Comparison of ENCODE assay signal across 16 cellular contexts in the genomic region with DNA sequence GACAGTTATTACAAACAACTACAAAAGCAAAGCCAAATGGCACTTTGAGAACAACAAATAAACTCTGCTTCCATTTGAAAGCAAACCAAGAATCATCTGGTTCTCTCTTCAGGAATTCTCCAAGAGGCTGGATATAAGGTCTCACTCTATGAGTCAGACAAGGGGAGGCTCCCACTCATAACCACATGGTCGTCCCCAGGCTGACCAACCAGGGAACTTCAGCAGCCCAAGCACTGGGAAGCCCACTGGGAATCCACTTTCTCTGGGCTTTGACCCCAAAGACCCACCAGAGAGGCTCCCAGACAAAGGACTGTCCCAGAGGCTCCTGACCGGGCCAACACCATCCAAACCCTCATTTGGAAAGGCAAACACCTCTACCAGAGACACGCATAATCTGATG. TPM values are rescaled to one million over a fixed set of nuclear protein-coding genes. Genes with fewer than 3 reads are reported as not detected.
DNase-seq lines count a peak whose midpoint lies in the region; ATAC-seq and TF ChIP-seq lines count a peak whose summit lies in the region.
"Had no signal": no experiment of that assay in that cellular context is flagged by ENCODE, and none has a peak within 500 bp of the region (broad histone marks: within the 10 kb centered on the region; RNA-seq: fewer than 3 reads in every experiment).

No MANE protein-coding gene starts in this region.

- DNase-seq in activated CD8-positive, alpha-beta T cell treated with anti-CD3 and anti-CD28 coated beads, Interleukin-2, amount 10 ng/mL, durations not matched to agents 7 days and 5 days = no peak
- no peak for DNase-seq in activated CD8-positive, alpha-beta T cell treated with anti-CD3 and anti-CD28 coated beads for 36 hours
- DNase-seq in astrocyte of the hippocampus (ENCODE audit: low read depth, low spot score) = peak; percentile 46
- peak; percentile 77 for DNase-seq in hepatic stellate cell (ENCODE audit: low spot score)
- DNase-seq in T-helper 1 cell = no peak
- DNase-seq: activated B cell treated with CpG ODN at 0.5 μM for 24 hours; activated T-cell treated with anti-CD3 and anti-CD28 coated beads, Interleukin-2, amount 50 U/mL, for 72 hours; central memory CD4-positive, alpha-beta T cell; DND-41; MG63; NCI-H2227 treated with DMSO at 0.1 percent for 48 hours; RPMI8226; stimulated activated CD4-positive, alpha-beta T cell treated with anti-CD3 and anti-CD28 coated beads, Interleukin-4, amount 100 ng/mL, for 1 hour had no signal

- H3K27me3 Mint-ChIP-seq in activated CD8-positive, alpha-beta T cell treated with anti-CD3 and anti-CD28 coated beads, Interleukin-2, amount 10 ng/mL, durations not matched to agents 7 days and 5 days (ENCODE audit: low read depth) = no peaks in the 10 kb centered on the region
- no peaks in the 10 kb centered on the region for H3K27me3 Mint-ChIP-seq in activated CD8-positive, alpha-beta T cell treated with anti-CD3 and anti-CD28 coated beads for 36 hours
- H3K27me3 Mint-ChIP-seq in stimulated activated memory B cell treated with anti-CD40 and anti-IgM and Interleukin-4, amounts not matched to agents 10 μg/mL and 1 μg/mL and 100 μg/mL, for 72 hours = no peaks in the 10 kb centered on the region
- H3K27me3 Mint-ChIP-seq: activated B cell treated with CpG ODN at 0.5 μM for 24 hours had no signal

- TF ChIP-seq CTCF in activated CD8-positive, alpha-beta T cell treated with anti-CD3 and anti-CD28 coated beads for 36 hours (IDR thresholded peaks at IDR 0.05) = no peak

- H3K27ac Mint-ChIP-seq in activated CD8-positive, alpha-beta T cell treated with anti-CD3 and anti-CD28 coated beads, Interleukin-2, amount 10 ng/mL, durations not matched to agents 7 days and 5 days = peak overlapping the region; percentile 71
- no peak overlapping the region for H3K27ac Mint-ChIP-seq in activated CD8-positive, alpha-beta T cell treated with anti-CD3 and anti-CD28 coated beads for 36 hours
- H3K27ac Mint-ChIP-seq in stimulated activated memory B cell treated with anti-CD40 and anti-IgM and Interleukin-4, amounts not matched to agents 10 μg/mL and 1 μg/mL and 100 μg/mL, for 72 hours = peak overlapping the region; percentile 9
- H3K27ac Mint-ChIP-seq: activated B cell treated with CpG ODN at 0.5 μM for 24 hours; activated T-cell treated with anti-CD3 and anti-CD28 coated beads, Interleukin-2, amount 50 U/mL, for 72 hours had no signal

- CTCF ChIA-PET in activated CD8-positive, alpha-beta T cell treated with anti-CD3 and anti-CD28 coated beads, Interleukin-2, amount 10 ng/mL, durations not matched to agents 7 days and 5 days (lab: Charles Lee) = no interaction called here
- CTCF ChIA-PET in activated CD8-positive, alpha-beta T cell treated with anti-CD3 and anti-CD28 coated beads for 36 hours (lab: Charles Lee) = no interaction called here

- peaks cover 17% of the 10 kb centered on the region for H3K4me1 Mint-ChIP-seq in activated CD8-positive, alpha-beta T cell treated with anti-CD3 and anti-CD28 coated beads, Interleukin-2, amount 10 ng/mL, durations not matched to agents 7 days and 5 days (ENCODE audit: low read depth)
- peaks cover 11% of the 10 kb centered on the region for H3K4me1 Mint-ChIP-seq in activated CD8-positive, alpha-beta T cell treated with anti-CD3 and anti-CD28 coated beads for 36 hours (ENCODE audit: low read depth)
- peaks cover 37% of the 10 kb centered on the region for H3K4me1 Mint-ChIP-seq in stimulated activated memory B cell treated with anti-CD40 and anti-IgM and Interleukin-4, amounts not matched to agents 10 μg/mL and 1 μg/mL and 100 μg/mL, for 72 hours

- intact Hi-C loops in activated CD8-positive, alpha-beta T cell treated with anti-CD3 and anti-CD28 coated beads for 36 hours (cut with micrococcal nuclease) = no loop called here

- POLR2A ChIA-PET in activated CD8-positive, alpha-beta T cell treated with anti-CD3 and anti-CD28 coated beads, Interleukin-2, amount 10 ng/mL, durations not matched to agents 7 days and 5 days (lab: Charles Lee) = no interaction called here
- POLR2A ChIA-PET in activated CD8-positive, alpha-beta T cell treated with anti-CD3 and anti-CD28 coated beads for 36 hours (lab: Charles Lee) = no interaction called here

- peaks cover 23% of the 10 kb centered on the region for H3K36me3 Mint-ChIP-seq in activated CD8-positive, alpha-beta T cell treated with anti-CD3 and anti-CD28 coated beads, Interleukin-2, amount 10 ng/mL, durations not matched to agents 7 days and 5 days (ENCODE audit: low read depth)
- H3K36me3 Mint-ChIP-seq in activated CD8-positive, alpha-beta T cell treated with anti-CD3 and anti-CD28 coated beads for 36 hours (ENCODE audit: low read depth) = peaks cover 15% of the 10 kb centered on the region
- peaks cover 31% of the 10 kb centered on the region for H3K36me3 Mint-ChIP-seq in stimulated activated memory B cell treated with anti-CD40 and anti-IgM and Interleukin-4, amounts not matched to agents 10 μg/mL and 1 μg/mL and 100 μg/mL, for 72 hours

- no peak for ATAC-seq in activated CD8-positive, alpha-beta T cell treated with anti-CD3 and anti-CD28 coated beads, Interleukin-2, amount 10 ng/mL, durations not matched to agents 7 days and 5 days
- ATAC-seq in activated CD8-positive, alpha-beta T cell treated with anti-CD3 and anti-CD28 coated beads for 36 hours = no peak
- ATAC-seq in stimulated activated memory B cell treated with anti-CD40 and anti-IgM and Interleukin-4, amounts not matched to agents 10 μg/mL and 1 μg/mL and 100 μg/mL, for 72 hours = no peak
- ATAC-seq in GM19023 (IDR thresholded peaks at IDR 0.05; ENCODE audit: unreplicated experiment) (no peak), GM18520 (IDR thresholded peaks at IDR 0.05; ENCODE audit: unreplicated experiment) (no peak)
- ATAC-seq: activated T-cell treated with anti-CD3 and anti-CD28 coated beads, Interleukin-2, amount 50 U/mL, for 72 hours had no signal

- no peak overlapping the region for H3K4me3 Mint-ChIP-seq in activated CD8-positive, alpha-beta T cell treated with anti-CD3 and anti-CD28 coated beads, Interleukin-2, amount 10 ng/mL, durations not matched to agents 7 days and 5 days
- H3K4me3 Mint-ChIP-seq in activated CD8-positive, alpha-beta T cell treated with anti-CD3 and anti-CD28 coated beads for 36 hours = no peak overlapping the region
- no peak overlapping the region for H3K4me3 Mint-ChIP-seq in stimulated activated memory B cell treated with anti-CD40 and anti-IgM and Interleukin-4, amounts not matched to agents 10 μg/mL and 1 μg/mL and 100 μg/mL, for 72 hours
- H3K4me3 Mint-ChIP-seq: activated B cell treated with CpG ODN at 0.5 μM for 24 hours; activated T-cell treated with anti-CD3 and anti-CD28 coated beads, Interleukin-2, amount 50 U/mL, for 72 hours had no signal

- no peaks in the 10 kb centered on the region for H3K9me3 Mint-ChIP-seq in activated CD8-positive, alpha-beta T cell treated with anti-CD3 and anti-CD28 coated beads, Interleukin-2, amount 10 ng/mL, durations not matched to agents 7 days and 5 days (ENCODE audit: insufficient read depth)
- H3K9me3 Mint-ChIP-seq in activated CD8-positive, alpha-beta T cell treated with anti-CD3 and anti-CD28 coated beads for 36 hours = no peaks in the 10 kb centered on the region
- H3K9me3 Mint-ChIP-seq in stimulated activated memory B cell treated with anti-CD40 and anti-IgM and Interleukin-4, amounts not matched to agents 10 μg/mL and 1 μg/mL and 100 μg/mL, for 72 hours = no peaks in the 10 kb centered on the region
- H3K9me3 Mint-ChIP-seq: activated B cell treated with CpG ODN at 0.5 μM for 24 hours; activated T-cell treated with anti-CD3 and anti-CD28 coated beads, Interleukin-2, amount 50 U/mL, for 72 hours had no signal

RNA-seq across cellular contexts. Expression of gene DGCR2, which starts 35.3 kb away (rescaled TPM):
- total RNA-seq in activated CD8-positive, alpha-beta T cell treated with anti-CD3 and anti-CD28 coated beads, Interleukin-2, amount 10 ng/mL, durations not matched to agents 7 days and 5 days = 10 to 100 TPM; 30.5 to 34.2 TPM
- total RNA-seq in activated CD8-positive, alpha-beta T cell treated with anti-CD3 and anti-CD28 coated beads for 36 hours = 10 to 100 TPM; 18.0 to 20.0 TPM

RNA-seq across cellular contexts. Expression of gene TSSK2, which starts 44.2 kb away (rescaled TPM):
- total RNA-seq in activated CD8-positive, alpha-beta T cell treated with anti-CD3 and anti-CD28 coated beads, Interleukin-2, amount 10 ng/mL, durations not matched to agents 7 days and 5 days = not detected
- total RNA-seq in activated CD8-positive, alpha-beta T cell treated with anti-CD3 and anti-CD28 coated beads for 36 hours = not detected
- total RNA-seq: activated T-cell treated with anti-CD3 and anti-CD28 coated beads, Interleukin-2, amount 50 U/mL, for 72 hours had no signal

RNA-seq across cellular contexts. Expression of gene ESS2, which starts 57.5 kb away (rescaled TPM):
- total RNA-seq in activated CD8-positive, alpha-beta T cell treated with anti-CD3 and anti-CD28 coated beads, Interleukin-2, amount 10 ng/mL, durations not matched to agents 7 days and 5 days = 10 to 100 TPM; 18.8 to 19.6 TPM
- total RNA-seq in activated CD8-positive, alpha-beta T cell treated with anti-CD3 and anti-CD28 coated beads for 36 hours = 10 to 100 TPM; 11.7 to 12.9 TPM

Comparison
In these comparisons a context has a peak if more than half of its experiments do, and no peak if none do; other contexts are left out.
1. DNase-seq: peak in astrocyte of the hippocampus (single experiment) and hepatic stellate cell (single experiment); none in activated CD8-positive, alpha-beta T cell treated with anti-CD3 and anti-CD28 coated beads, Interleukin-2, amount 10 ng/mL, durations not matched to agents 7 days and 5 days (single experiment), activated CD8-positive, alpha-beta T cell treated with anti-CD3 and anti-CD28 coated beads for 36 hours (single experiment) and T-helper 1 cell (0 of 5).